8 cellular contexts compared by ENCODE assay signal in the genomic region with DNA sequence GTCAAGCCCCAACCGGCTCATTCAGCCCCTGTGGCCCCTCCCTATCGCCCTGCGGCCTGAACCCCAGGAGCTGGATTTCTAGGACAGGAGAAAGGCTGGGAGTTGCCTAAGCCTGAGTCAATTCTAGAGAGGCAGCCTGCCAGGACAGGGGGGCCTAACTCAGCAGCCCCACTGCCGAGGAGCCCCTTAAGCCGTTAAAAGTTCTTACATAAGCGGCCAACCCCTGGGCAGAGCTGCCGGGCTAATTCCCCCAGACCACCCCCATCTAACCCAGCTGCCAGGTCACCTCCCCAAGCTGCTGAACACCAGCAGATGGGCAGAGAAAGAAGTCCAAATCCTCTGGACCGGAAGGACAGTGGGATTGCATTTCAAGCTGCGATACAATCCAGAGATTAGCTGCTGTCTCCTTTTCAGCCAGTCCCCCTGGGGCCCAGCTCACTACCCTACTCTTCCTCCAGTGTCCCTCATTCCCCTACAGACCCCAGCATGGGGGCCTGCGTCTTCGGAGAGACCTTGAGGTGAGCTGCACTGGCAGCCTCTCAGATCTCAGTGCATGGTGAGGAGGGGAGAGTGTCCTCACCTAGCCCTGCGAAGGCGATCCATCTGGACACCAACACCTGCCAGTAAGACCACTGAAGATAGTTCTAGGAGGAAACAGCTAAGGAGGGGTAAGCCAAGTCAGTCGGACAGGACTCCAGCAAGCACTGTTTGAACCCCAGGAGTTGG.
DNase-seq lines count a peak whose midpoint lies in the region; ATAC-seq and TF ChIP-seq lines count a peak whose summit lies in the region.

No MANE protein-coding gene starts in this region.

- H3K27me3 ChIP-seq in DOHH2 (ENCODE audit: control insufficient read depth, low read length) = peaks cover 18% of the 10 kb centered on the region

- peaks cover 37% of the 10 kb centered on the region for H3K27me3 Mint-ChIP-seq in nephron (ENCODE audit: low read depth)

- no peaks in the 10 kb centered on the region for H3K9me2 ChIP-seq in DOHH2 (replicated peaks; ENCODE audit: control insufficient read depth, low read length)

- ATAC-seq in HG02623 (IDR thresholded peaks at IDR 0.05; ENCODE audit: unreplicated experiment) (no peak), GM19324 (IDR thresholded peaks at IDR 0.05; ENCODE audit: low FRiP score, unreplicated experiment) (no peak)

- H3K4me1 ChIP-seq in DOHH2 (ENCODE audit: control insufficient read depth, low read length) = peaks cover 35% of the 10 kb centered on the region

- H3K4me3 Mint-ChIP-seq in nephron = peak overlapping the region; percentile 88 to 91 (median 89)

- no peaks in the 10 kb centered on the region for H4K20me1 ChIP-seq in DOHH2 (ENCODE audit: control insufficient read depth, insufficient read depth, low read depth, low read length)

- peaks cover 45% of the 10 kb centered on the region for H3K4me1 Mint-ChIP-seq in nephron

- peaks cover 18% of the 10 kb centered on the region for H3K79me2 ChIP-seq in DOHH2 (ENCODE audit: control insufficient read depth, low read length)

- H3K27ac Mint-ChIP-seq in nephron = peak overlapping the region; percentile 68 to 86 (median 83)

- no peak for TF ChIP-seq CTCF in DOHH2 (IDR thresholded peaks at IDR 0.05; ENCODE audit: low read depth, low read length, poor library complexity, severe bottlenecking)
- TF ChIP-seq CTCF in coronary artery (IDR thresholded peaks at IDR 0.05) = no peak
- TF ChIP-seq CTCF in nephron (IDR thresholded peaks at IDR 0.05; ENCODE audit: unreplicated experiment in 3 of 3) = no peak

- peaks cover 6% of the 10 kb centered on the region for H3K9me3 Mint-ChIP-seq in nephron

- H3K27ac ChIP-seq in DOHH2 (ENCODE audit: low read depth, low read length) (no peak overlapping the region), coronary artery (peak overlapping the region; percentile 93)

- peaks cover 11% of the 10 kb centered on the region for H3K36me3 ChIP-seq in DOHH2 (ENCODE audit: control insufficient read depth, low read length)

- peak; percentile 87 to 95 for DNase-seq in NCI-H524 (lab: John Stamatoyannopoulos, UW)
- no peak for DNase-seq in coronary artery (ENCODE audit: low spot score)
- no peak for DNase-seq in epidermal melanocyte (ENCODE audit: insufficient read length, low spot score)
- DNase-seq in kidney tubule cell (ENCODE audit: low spot score) = no peak

- no peaks in the 10 kb centered on the region for H3K9me3 ChIP-seq in DOHH2 (ENCODE audit: control insufficient read depth, insufficient read depth, low read length)

- H3K4me3 ChIP-seq in DOHH2 (ENCODE audit: low read length) (peak overlapping the region; percentile 88), coronary artery (peak overlapping the region; percentile 76)

- H3K36me3 Mint-ChIP-seq in nephron (ENCODE audit: low read depth) = no peaks in the 10 kb centered on the region

- peaks cover 8% of the 10 kb centered on the region for H3F3A ChIP-seq in DOHH2 (ENCODE audit: control insufficient read depth, insufficient read depth)

- H3K4me2 ChIP-seq in DOHH2 (ENCODE audit: low read length) = peak overlapping the region; percentile 98

Comparison
In these comparisons a context has a peak if more than half of its experiments do, and no peak if none do; other contexts are left out.
1. DNase-seq: peak in NCI-H524 (2 of 2); none in coronary artery (single experiment), epidermal melanocyte (single experiment) and kidney tubule cell (single experiment).